ENCODE assay signal across 29 cellular contexts in genomic region chr14:94088516-94088915, GRCh38. TPM values are rescaled to one million over a fixed set of nuclear protein-coding genes. Genes with fewer than 3 reads are reported as not detected.
DNase-seq lines count a peak whose midpoint lies in the region; ATAC-seq, FAIRE-seq and TF ChIP-seq lines count a peak whose summit lies in the region.
"Had no signal": no experiment of that assay in that cellular context is flagged by ENCODE, and none has a peak within 500 bp of the region (broad histone marks: within the 10 kb centered on the region; RNA-seq: fewer than 3 reads in every experiment).

No MANE protein-coding gene starts in this region.

- H3K36me3 ChIP-seq in HepG2 (replicated peaks in 1 of 2; ENCODE audit: control insufficient read depth in 1 of 2, insufficient read depth in 2 of 2, low read length in 2 of 2) = no peaks in the 10 kb centered on the region
- H3K36me3 ChIP-seq: BLaER1, HAP-1, heart left ventricle, left ventricle myocardium inferior had no signal

- ATAC-seq in GM18861 (IDR thresholded peaks at IDR 0.05; ENCODE audit: unreplicated experiment) = no peak
- ATAC-seq in HepG2 = no peak
- ATAC-seq: A549; heart left ventricle; naive thymus-derived CD8-positive, alpha-beta T cell; stimulated activated naive B cell treated with anti-CD40 and anti-IgM and Interleukin-4, amounts not matched to agents 10 μg/mL and 1 μg/mL and 100 μg/mL, for 72 hours had no signal

- no peak for TF ChIP-seq RAD21 in HepG2 (CRISPR knock-in tag; IDR thresholded peaks at IDR 0.05)

- no peaks in the 10 kb centered on the region for H3K27me3 ChIP-seq in HepG2 (ENCODE audit: control insufficient read depth in 1 of 2, insufficient read depth in 2 of 2, low read length in 2 of 2)
- H3K27me3 ChIP-seq: BLaER1, heart left ventricle had no signal

- no peak for TF ChIP-seq POLR2A in HepG2 (IDR thresholded peaks at IDR 0.05; ENCODE audit: insufficient read depth in 1 of 2, low read depth in 2 of 2, low read length in 2 of 2)

- no peak overlapping the region for H3K27ac ChIP-seq in HepG2 (ENCODE audit: extremely low read length, insufficient read depth, low read length)
- H3K27ac ChIP-seq: A549, BLaER1, heart left ventricle, left ventricle myocardium inferior, RWPE1, SK-N-MC had no signal

- H2AFZ ChIP-seq in HepG2 (ENCODE audit: low read length) = no peak overlapping the region

- DNase-seq in AG04449 (ENCODE audit: low read depth, low spot score) = peak; percentile 5
- DNase-seq in LHCN-M2 (ENCODE audit: low read depth) = peak; percentile 16
- peak; percentile 24 to 44 for DNase-seq in cardiac fibroblast (ENCODE audit: low read depth in 2 of 2)
- DNase-seq in kidney glomerular epithelial cell (lab: John Stamatoyannopoulos, UW) = peak; percentile 14
- no peak for DNase-seq in DMS153 treated with DMSO at 0.1 percent for 48 hours (lab: John Stamatoyannopoulos, UW; ENCODE audit: unreplicated experiment)
- DNase-seq in anterior cingulate cortex (lab: John Stamatoyannopoulos, UW) = no peak
- no peak for DNase-seq in HepG2 (ENCODE audit: low spot score)
- DNase-seq: activated CD4-positive, alpha-beta T cell treated with anti-CD3 and anti-CD28 coated beads, Interleukin-2, amount 50 U/mL, for 1 hour; activated naive CD4-positive, alpha-beta T cell treated with anti-CD3 and anti-CD28 coated beads, Interleukin-2, amount 10 ng/mL, durations not matched to agents 7 days and 5 days; amniotic stem cell; Caco-2; heart left ventricle; left ventricle myocardium inferior; midbrain; naive thymus-derived CD8-positive, alpha-beta T cell; NCI-H1417 treated with DMSO at 0.1 percent for 48 hours; NCI-H2171; stimulated activated CD4-positive, alpha-beta T cell treated with anti-CD3 and anti-CD28 coated beads, Interleukin-12 subunit alpha, Interleukin-12 subunit beta, amount 100 ng/mL, for 4 hours; stimulated activated CD4-positive, alpha-beta T cell treated with anti-CD3 and anti-CD28 coated beads, Interleukin-4, amount 100 ng/mL, for 24 hours; stimulated activated naive B cell treated with anti-CD40 and anti-IgM and Interleukin-4, amounts not matched to agents 10 μg/mL and 1 μg/mL and 100 μg/mL, for 72 hours had no signal

- intact Hi-C loops in HepG2 (cut with micrococcal nuclease; ENCODE audit: unreplicated experiment) = no loop called here

- POLR2A ChIA-PET in AG04449 (lab: Yijun Ruan, JAX) (interaction anchor here (1.1 kb wide), 1 partner anchor 12 kb away, joined by 3 read pairs; no protein-coding TSS in a partner anchor), HepG2 (lab: Yijun Ruan, JAX) (no interaction called here)

- CTCF ChIA-PET in AG04449 (lab: Yijun Ruan, JAX) = interaction anchor here (1.3 to 1.6 kb wide), 3 partner anchors 12 to 48 kb away, joined by 3 to 8 read pairs (median 3); no protein-coding TSS in a partner anchor
- CTCF ChIA-PET in HepG2 (lab: Yijun Ruan, JAX; ENCODE audit: low intra/inter-chr PET ratio, low total read pairs) = no interaction called here

- no peak for FAIRE-seq in HepG2 (lab: Jason Lieb, UNC)
- FAIRE-seq: A549, endometrium, urothelium cell line had no signal

- no TSS peak for BruUV-seq in HepG2 (replicated peaks; lab: Mats Ljungman, UMichigan)

- no peak overlapping the region for H3K4me3 ChIP-seq in AG04449 (ENCODE audit: low read depth, low read length)
- no peak overlapping the region for H3K4me3 ChIP-seq in cardiac fibroblast (replicated peaks in 1 of 2; ENCODE audit: low read depth in 2 of 2, low read length in 2 of 2)
- no peak overlapping the region for H3K4me3 ChIP-seq in HepG2 (replicated peaks in 1 of 3; ENCODE audit: insufficient read depth in 1 of 3, low read depth in 2 of 3, low read length in 3 of 3)
- H3K4me3 ChIP-seq: A549, BLaER1, HAP-1, heart left ventricle, left ventricle myocardium inferior, SK-N-MC had no signal

- in situ Hi-C loops in HepG2 (cut with HindIII; ENCODE audit: extremely low pct_ligation_motif_present, low pct_unique_long_range_greater_than_20kb) = no loop called here

- TF ChIP-seq CTCF in AG04449 (IDR thresholded peaks at IDR 0.05; ENCODE audit: insufficient read depth, low read length, missing control alignments) = no peak
- TF ChIP-seq CTCF in cardiac fibroblast (IDR thresholded peaks at IDR 0.05; ENCODE audit: low read depth, low read length) = no peak
- TF ChIP-seq CTCF in HepG2 (CRISPR knock-in tag; IDR thresholded peaks at IDR 0.05) = no peak

- no peaks in the 10 kb centered on the region for H3K9me3 ChIP-seq in HepG2 (ENCODE audit: low read length)
- H3K9me3 ChIP-seq: A549, BLaER1, Caco-2, HAP-1, heart left ventricle, left ventricle myocardium inferior had no signal

- TF ChIP-seq EP300 in HepG2 (IDR thresholded peaks at IDR 0.05; ENCODE audit: low read depth in 2 of 2, low read length in 2 of 2) (no peak), HepG2 (CRISPR knock-in tag; IDR thresholded peaks at IDR 0.05; ENCODE audit: borderline replicate concordance) (no peak)

- 95% methylated on average over 5 of the region's 5 CpGs for WGBS in HepG2 (ENCODE audit: low lambda C conversion rate)

- H4K20me1 ChIP-seq in HepG2 (ENCODE audit: insufficient read depth, low read length) = no peaks in the 10 kb centered on the region
- H4K20me1 ChIP-seq: BLaER1 had no signal

- no peaks in the 10 kb centered on the region for H3K79me2 ChIP-seq in HepG2 (ENCODE audit: insufficient read depth, low read length)

- H3K4me1 ChIP-seq in HepG2 (ENCODE audit: insufficient read depth, low read length) = peaks cover 7% of the 10 kb centered on the region
- H3K4me1 ChIP-seq: A549, BLaER1, HAP-1, heart left ventricle, left ventricle myocardium inferior had no signal

- no peak overlapping the region for H3K4me2 ChIP-seq in HepG2 (ENCODE audit: low read depth, low read length)
- H3K4me2 ChIP-seq: A549, BLaER1 had no signal

- H3K9ac ChIP-seq in HepG2 (ENCODE audit: insufficient read depth, low read depth, low read length) = no peak overlapping the region
- H3K9ac ChIP-seq: BLaER1 had no signal

RNA-seq across cellular contexts. Expression of gene IFI27L1, which starts 7.4 kb away (rescaled TPM):
- total RNA-seq in LHCN-M2 (2014; rRNA removed) (21.0 and 31.2 TPM in 2 replicates), HepG2 (2016; rRNA removed; fragmentation: Illumina TruSeq; extraction: Trizol) (19.0 and 19.3 TPM in 2 replicates)
- polyA plus RNA-seq in LHCN-M2 (2012) = 52.8 TPM
- 6.4 and 9.9 TPM in 2 replicates for total RNA-seq in HepG2 (2016; cell fraction: cytosol; rRNA removed; fragmentation: Illumina TruSeq; extraction: Trizol; ENCODE audit: low read depth)
- 18.3 and 20.8 TPM in 2 replicates for total RNA-seq in HepG2 (2016; cell fraction: insoluble cytoplasmic fraction; rRNA removed; fragmentation: Illumina TruSeq; extraction: Trizol)
- 10.0 and 10.1 TPM in 2 replicates for total RNA-seq in HepG2 (2016; cell fraction: membrane; rRNA removed; fragmentation: Illumina TruSeq; extraction: Trizol)
- total RNA-seq in HepG2 (2016; cell fraction: nucleus; rRNA removed; fragmentation: Illumina TruSeq; extraction: Trizol) = 14.3 and 16.2 TPM in 2 replicates
- 9.6 and 11.9 TPM in 2 replicates for polyA plus RNA-seq in HepG2 (2011; rRNA removed)
- 14.3 and 18.1 TPM in 2 replicates for polyA plus RNA-seq in HepG2 (2011; cell fraction: cytosol; rRNA removed)
- 13.5 TPM in 2 replicates for polyA plus RNA-seq in HepG2 (2011; cell fraction: nucleus; rRNA removed)
- 8.0 and 11.2 TPM in 2 replicates for polyA plus RNA-seq in HepG2 (2012)
- 5.6 and 7.8 TPM in 2 replicates for polyA plus RNA-seq in HepG2 (2016; cell fraction: cytosol; fragmentation: Illumina TruSeq; extraction: Trizol; ENCODE audit: low read depth)
- polyA plus RNA-seq in HepG2 (2016; cell fraction: insoluble cytoplasmic fraction; fragmentation: Illumina TruSeq; extraction: Trizol; ENCODE audit: low read depth) = 12.7 and 14.3 TPM in 2 replicates
- 5.7 and 8.7 TPM in 2 replicates for polyA plus RNA-seq in HepG2 (2016; cell fraction: membrane; fragmentation: Illumina TruSeq; extraction: Trizol; ENCODE audit: low read depth)
- 26.6 and 29.4 TPM in 2 replicates for polyA plus RNA-seq in HepG2 (2016; cell fraction: nucleus; fragmentation: Illumina TruSeq; extraction: Trizol; ENCODE audit: insufficient read depth, low read depth)
- 5.1 and 14.3 TPM in 2 replicates for polyA minus RNA-seq in HepG2 (2011; rRNA and poly(A)+ RNA removed; ENCODE audit: low replicate concordance)
- 2.7 and 3.1 TPM in 2 replicates for polyA minus RNA-seq in HepG2 (2011; cell fraction: cytosol; rRNA and poly(A)+ RNA removed)
- 5.5 and 8.3 TPM in 2 replicates for polyA minus RNA-seq in HepG2 (2011; cell fraction: nucleus; rRNA and poly(A)+ RNA removed)

RNA-seq across cellular contexts. Expression of gene DDX24, which starts 7.5 kb away (rescaled TPM):
- 155 and 171 TPM in 2 replicates for total RNA-seq in LHCN-M2 (2014; rRNA removed)
- polyA plus RNA-seq in LHCN-M2 (2012) = 147 TPM
- total RNA-seq in HepG2 (2016; rRNA removed; fragmentation: Illumina TruSeq; extraction: Trizol) = 149 and 215 TPM in 2 replicates
- 8.8 and 12.3 TPM in 2 replicates for total RNA-seq in HepG2 (2016; cell fraction: cytosol; rRNA removed; fragmentation: Illumina TruSeq; extraction: Trizol; ENCODE audit: low read depth)
- 152 and 207 TPM in 2 replicates for total RNA-seq in HepG2 (2016; cell fraction: insoluble cytoplasmic fraction; rRNA removed; fragmentation: Illumina TruSeq; extraction: Trizol)
- 25.6 and 27.8 TPM in 2 replicates for total RNA-seq in HepG2 (2016; cell fraction: membrane; rRNA removed; fragmentation: Illumina TruSeq; extraction: Trizol)
- 84.5 and 106 TPM in 2 replicates for total RNA-seq in HepG2 (2016; cell fraction: nucleus; rRNA removed; fragmentation: Illumina TruSeq; extraction: Trizol)
- polyA plus RNA-seq in HepG2 (2011; rRNA removed) = 62.3 and 67.3 TPM in 2 replicates
- 38.2 and 50.1 TPM in 2 replicates for polyA plus RNA-seq in HepG2 (2011; cell fraction: cytosol; rRNA removed)
- polyA plus RNA-seq in HepG2 (2011; cell fraction: nucleus; rRNA removed) = 56.2 and 66.5 TPM in 2 replicates
- polyA plus RNA-seq in HepG2 (2012) = 86.8 and 88.0 TPM in 2 replicates
- 5.2 and 6.0 TPM in 2 replicates for polyA plus RNA-seq in HepG2 (2016; cell fraction: cytosol; fragmentation: Illumina TruSeq; extraction: Trizol; ENCODE audit: low read depth)
- polyA plus RNA-seq in HepG2 (2016; cell fraction: insoluble cytoplasmic fraction; fragmentation: Illumina TruSeq; extraction: Trizol; ENCODE audit: low read depth) = 160 and 163 TPM in 2 replicates
- 12.6 and 13.0 TPM in 2 replicates for polyA plus RNA-seq in HepG2 (2016; cell fraction: membrane; fragmentation: Illumina TruSeq; extraction: Trizol; ENCODE audit: low read depth)
- 104 and 108 TPM in 2 replicates for polyA plus RNA-seq in HepG2 (2016; cell fraction: nucleus; fragmentation: Illumina TruSeq; extraction: Trizol; ENCODE audit: insufficient read depth, low read depth)
- polyA minus RNA-seq in HepG2 (2011; rRNA and poly(A)+ RNA removed; ENCODE audit: low replicate concordance) = 50.1 and 167 TPM in 2 replicates
- polyA minus RNA-seq in HepG2 (2011; cell fraction: cytosol; rRNA and poly(A)+ RNA removed) = 37.3 and 43.9 TPM in 2 replicates
- polyA minus RNA-seq in HepG2 (2011; cell fraction: nucleus; rRNA and poly(A)+ RNA removed) = 50.2 and 79.2 TPM in 2 replicates

RNA-seq across cellular contexts. Expression of gene IFI27, which starts 22.0 kb away (rescaled TPM):
- total RNA-seq in LHCN-M2 (2014; rRNA removed) (0.51 and 1.5 TPM in 2 replicates), HepG2 (2016; rRNA removed; fragmentation: Illumina TruSeq; extraction: Trizol) (1.2 and 2.0 TPM in 2 replicates)
- polyA plus RNA-seq in LHCN-M2 (2012) = 0.53 TPM
- 1.2 TPM in 1 of 2 replicates, not detected in the other for total RNA-seq in HepG2 (2016; cell fraction: cytosol; rRNA removed; fragmentation: Illumina TruSeq; extraction: Trizol; ENCODE audit: low read depth)
- 1.4 and 1.6 TPM in 2 replicates for total RNA-seq in HepG2 (2016; cell fraction: insoluble cytoplasmic fraction; rRNA removed; fragmentation: Illumina TruSeq; extraction: Trizol)
- 0.80 and 1.1 TPM in 2 replicates for total RNA-seq in HepG2 (2016; cell fraction: membrane; rRNA removed; fragmentation: Illumina TruSeq; extraction: Trizol)
- total RNA-seq in HepG2 (2016; cell fraction: nucleus; rRNA removed; fragmentation: Illumina TruSeq; extraction: Trizol) = 1.3 and 2.1 TPM in 2 replicates
- 1.7 and 2.3 TPM in 2 replicates for polyA plus RNA-seq in HepG2 (2011; rRNA removed)
- polyA plus RNA-seq in HepG2 (2011; cell fraction: cytosol; rRNA removed) = 2.5 and 3.5 TPM in 2 replicates
- 2.2 and 2.7 TPM in 2 replicates for polyA plus RNA-seq in HepG2 (2011; cell fraction: nucleus; rRNA removed)
- polyA plus RNA-seq in HepG2 (2012) = 1.0 and 1.3 TPM in 2 replicates
- polyA plus RNA-seq in HepG2 (2016; cell fraction: cytosol; fragmentation: Illumina TruSeq; extraction: Trizol; ENCODE audit: low read depth) = 0.75 and 0.84 TPM in 2 replicates
- polyA plus RNA-seq in HepG2 (2016; cell fraction: insoluble cytoplasmic fraction; fragmentation: Illumina TruSeq; extraction: Trizol; ENCODE audit: low read depth) = 0.77 and 0.79 TPM in 2 replicates
- 0.64 and 1.1 TPM in 2 replicates for polyA plus RNA-seq in HepG2 (2016; cell fraction: membrane; fragmentation: Illumina TruSeq; extraction: Trizol; ENCODE audit: low read depth)
- 2.4 and 2.5 TPM in 2 replicates for polyA plus RNA-seq in HepG2 (2016; cell fraction: nucleus; fragmentation: Illumina TruSeq; extraction: Trizol; ENCODE audit: insufficient read depth, low read depth)
- polyA minus RNA-seq in HepG2 (2011; rRNA and poly(A)+ RNA removed; ENCODE audit: low replicate concordance) = 2.4 and 59.0 TPM in 2 replicates
- not detected in 2 replicates for polyA minus RNA-seq in HepG2 (2011; cell fraction: cytosol; rRNA and poly(A)+ RNA removed)
- 0.39 and 1.1 TPM in 2 replicates for polyA minus RNA-seq in HepG2 (2011; cell fraction: nucleus; rRNA and poly(A)+ RNA removed)
- polyA plus RNA-seq: IgD-negative memory B cell; naive thymus-derived CD8-positive, alpha-beta T cell had no signal

RNA-seq across cellular contexts. Expression of gene IFI27L2, which starts 40.9 kb away (rescaled TPM):
- total RNA-seq in LHCN-M2 (2014; rRNA removed) (63.5 and 107 TPM in 2 replicates), HepG2 (2016; rRNA removed; fragmentation: Illumina TruSeq; extraction: Trizol) (4.3 and 6.0 TPM in 2 replicates)
- polyA plus RNA-seq in LHCN-M2 (2012) = 382 TPM
- 2.5 and 3.2 TPM in 2 replicates for total RNA-seq in HepG2 (2016; cell fraction: cytosol; rRNA removed; fragmentation: Illumina TruSeq; extraction: Trizol; ENCODE audit: low read depth)
- total RNA-seq in HepG2 (2016; cell fraction: insoluble cytoplasmic fraction; rRNA removed; fragmentation: Illumina TruSeq; extraction: Trizol) = 5.0 and 5.5 TPM in 2 replicates
- 3.6 and 3.7 TPM in 2 replicates for total RNA-seq in HepG2 (2016; cell fraction: membrane; rRNA removed; fragmentation: Illumina TruSeq; extraction: Trizol)
- 1.6 and 1.9 TPM in 2 replicates for total RNA-seq in HepG2 (2016; cell fraction: nucleus; rRNA removed; fragmentation: Illumina TruSeq; extraction: Trizol)
- polyA plus RNA-seq in HepG2 (2011; rRNA removed) = 4.8 and 6.9 TPM in 2 replicates
- polyA plus RNA-seq in HepG2 (2011; cell fraction: cytosol; rRNA removed) = 9.7 and 10.5 TPM in 2 replicates
- 3.1 and 4.9 TPM in 2 replicates for polyA plus RNA-seq in HepG2 (2011; cell fraction: nucleus; rRNA removed)
- polyA plus RNA-seq in HepG2 (2012) = 2.3 and 4.8 TPM in 2 replicates
- 3.7 and 4.6 TPM in 2 replicates for polyA plus RNA-seq in HepG2 (2016; cell fraction: cytosol; fragmentation: Illumina TruSeq; extraction: Trizol; ENCODE audit: low read depth)
- polyA plus RNA-seq in HepG2 (2016; cell fraction: insoluble cytoplasmic fraction; fragmentation: Illumina TruSeq; extraction: Trizol; ENCODE audit: low read depth) = 6.3 and 6.5 TPM in 2 replicates
- polyA plus RNA-seq in HepG2 (2016; cell fraction: membrane; fragmentation: Illumina TruSeq; extraction: Trizol; ENCODE audit: low read depth) = 2.3 and 3.4 TPM in 2 replicates
- 2.8 and 4.6 TPM in 2 replicates for polyA plus RNA-seq in HepG2 (2016; cell fraction: nucleus; fragmentation: Illumina TruSeq; extraction: Trizol; ENCODE audit: insufficient read depth, low read depth)
- polyA minus RNA-seq in HepG2 (2011; rRNA and poly(A)+ RNA removed; ENCODE audit: low replicate concordance) = 1.5 and 6.0 TPM in 2 replicates
- not detected in 2 replicates for polyA minus RNA-seq in HepG2 (2011; cell fraction: cytosol; rRNA and poly(A)+ RNA removed)
- polyA minus RNA-seq in HepG2 (2011; cell fraction: nucleus; rRNA and poly(A)+ RNA removed) = 1.1 TPM in 1 of 2 replicates, not detected in the other

Comparison
In these comparisons a context has a peak if more than half of its experiments do, and no peak if none do; other contexts are left out.
1. DNase-seq: peak in AG04449 (single experiment), LHCN-M2 (single experiment), cardiac fibroblast (2 of 2) and kidney glomerular epithelial cell (single experiment); none in DMS153 treated with DMSO at 0.1 percent for 48 hours (single experiment), anterior cingulate cortex (0 of 58) and HepG2 (single experiment).